In the genomic region with DNA sequence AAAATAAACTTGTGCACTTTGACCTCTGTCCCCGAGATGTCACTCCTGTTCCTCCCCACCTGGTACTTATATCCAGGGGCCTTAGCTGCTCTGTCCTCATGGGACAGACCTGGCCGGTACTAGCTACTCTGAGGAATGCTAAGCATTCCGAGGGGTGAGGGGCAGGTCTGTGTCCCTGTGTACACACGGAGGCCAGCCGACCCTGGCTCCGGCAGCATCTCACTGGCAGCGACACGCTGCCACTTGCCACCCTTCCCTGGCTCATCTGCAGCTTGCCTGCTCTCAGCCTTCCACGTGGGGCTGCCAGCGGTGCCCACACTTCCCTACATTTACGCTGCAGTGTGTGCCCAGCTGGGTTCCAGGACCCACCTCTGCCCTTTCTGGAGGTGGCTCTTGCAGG, we compare ENCODE assay signal across 20 cellular contexts. TPM values are rescaled to one million over a fixed set of nuclear protein-coding genes. Genes with fewer than 3 reads are reported as not detected.
A peak's percentile ranks its signal among the peaks of the same experiment; 100 is the strongest.
DNase-seq lines count a peak whose midpoint lies in the region; ATAC-seq and TF ChIP-seq lines count a peak whose summit lies in the region.
"Had no signal": no experiment of that assay in that cellular context is flagged by ENCODE, and none has a peak within 500 bp of the region (broad histone marks: within the 10 kb centered on the region; RNA-seq: fewer than 3 reads in every experiment).

No MANE protein-coding gene starts in this region.

- H3K4me3 ChIP-seq in Caco-2 (ENCODE audit: low read depth, low read length) (no peak overlapping the region), hepatocyte (no peak overlapping the region), mesendoderm (ENCODE audit: low read length) (no peak overlapping the region), transverse colon (no peak overlapping the region)
- H3K4me3 ChIP-seq: A549, GM23248, pancreas, SJCRH30 had no signal

- no peaks in the 10 kb centered on the region for H3K9me2 ChIP-seq in hepatocyte (replicated peaks; ENCODE audit: insufficient read depth)

- H3K9me3 Mint-ChIP-seq in Caco-2 (ENCODE audit: unreplicated experiment): no peaks in the 10 kb centered on the region
- no peaks in the 10 kb centered on the region for H3K9me3 Mint-ChIP-seq in activated T-cell treated with anti-CD3 and anti-CD28 coated beads, Interleukin-2, amount 50 U/mL, for 24 hours
- H3K9me3 Mint-ChIP-seq: stimulated activated naive B cell treated with anti-CD40 and anti-IgM and Interleukin-4, amounts not matched to agents 10 μg/mL and 1 μg/mL and 100 μg/mL, for 72 hours; T-helper 2 cell treated with Interferon-gamma antibody and Interleukin-4, amounts not matched to agents 5 μg/mL and 100 μg/mL, for 36 hours had no signal

- DNase-seq in Caco-2 (peak; percentile 89 to 94), RWPE1 (ENCODE audit: low spot score) (no peak), hepatocyte (ENCODE audit: low spot score) (peak; percentile 61), mesendoderm (peak; percentile 88), AML-193 (lab: John Stamatoyannopoulos, UW) (no peak), transverse colon (no peak)
- no peak for DNase-seq in activated T-cell treated with anti-CD3 and anti-CD28 coated beads, Interleukin-2, amount 50 U/mL, for 24 hours
- DNase-seq: activated CD4-positive, CD25-positive, alpha-beta regulatory T cell treated with anti-CD3 and anti-CD28 coated beads, Interleukin-2, amount 50 U/mL, for 72 hours; aorta; DMS79; foreskin melanocyte; GM23248; NCI-H1694 treated with DMSO at 0.1 percent for 48 hours; pancreas; SJCRH30; stimulated activated naive B cell treated with anti-CD40 and anti-IgM and Interleukin-4, amounts not matched to agents 10 μg/mL and 1 μg/mL and 100 μg/mL, for 72 hours had no signal

- H4K5ac ChIP-seq in mesendoderm (ENCODE audit: low read length): no peak overlapping the region

- TF ChIP-seq POLR2A in transverse colon (IDR thresholded peaks at IDR 0.05): no peak

- no peak for TF ChIP-seq CTCF in Caco-2 (IDR thresholded peaks at IDR 0.05; ENCODE audit: insufficient read depth in 1 of 2, low read depth in 1 of 2, low read length in 1 of 2, severe bottlenecking in 1 of 2, unreplicated experiment in 1 of 2)
- TF ChIP-seq CTCF in RWPE1 (conservative IDR thresholded peaks at IDR 0.05; ENCODE audit: low read depth): no peak
- TF ChIP-seq CTCF in hepatocyte (IDR thresholded peaks at IDR 0.05; ENCODE audit: poor library complexity): no peak
- no peak for TF ChIP-seq CTCF in transverse colon (IDR thresholded peaks at IDR 0.05)

- H3K9me3 ChIP-seq in Caco-2: no peaks in the 10 kb centered on the region
- no peaks in the 10 kb centered on the region for H3K9me3 ChIP-seq in hepatocyte (ENCODE audit: low read depth)
- H3K9me3 ChIP-seq in transverse colon: no peaks in the 10 kb centered on the region
- H3K9me3 ChIP-seq: A549, pancreas, SJCRH30 had no signal

- peak overlapping the region; percentile 97 for H3K27ac Mint-ChIP-seq in Caco-2 (ENCODE audit: unreplicated experiment)
- no peak overlapping the region for H3K27ac Mint-ChIP-seq in activated T-cell treated with anti-CD3 and anti-CD28 coated beads, Interleukin-2, amount 50 U/mL, for 24 hours
- H3K27ac Mint-ChIP-seq: CD14-positive monocyte; T-helper 2 cell treated with Interferon-gamma antibody and Interleukin-4, amounts not matched to agents 5 μg/mL and 100 μg/mL, for 36 hours had no signal

- H3K27ac ChIP-seq in RWPE1 (peak overlapping the region; percentile 67), hepatocyte (no peak overlapping the region), mesendoderm (ENCODE audit: low read depth, low read length) (no peak overlapping the region), transverse colon (no peak overlapping the region)
- H3K27ac ChIP-seq: A549, GM23248, pancreas, SJCRH30 had no signal

- ATAC-seq in HG03432 (IDR thresholded peaks at IDR 0.05; ENCODE audit: unreplicated experiment): no peak
- ATAC-seq: stimulated activated naive B cell treated with anti-CD40 and anti-IgM and Interleukin-4, amounts not matched to agents 10 μg/mL and 1 μg/mL and 100 μg/mL, for 72 hours had no signal

- no peak overlapping the region for H2BK120ac ChIP-seq in mesendoderm (ENCODE audit: low read depth, low read length)

- H3K4me3 Mint-ChIP-seq in Caco-2 (ENCODE audit: unreplicated experiment): peak overlapping the region; percentile 39
- no peak overlapping the region for H3K4me3 Mint-ChIP-seq in activated T-cell treated with anti-CD3 and anti-CD28 coated beads, Interleukin-2, amount 50 U/mL, for 24 hours
- H3K4me3 Mint-ChIP-seq: stimulated activated naive B cell treated with anti-CD40 and anti-IgM and Interleukin-4, amounts not matched to agents 10 μg/mL and 1 μg/mL and 100 μg/mL, for 72 hours; T-helper 2 cell treated with Interferon-gamma antibody and Interleukin-4, amounts not matched to agents 5 μg/mL and 100 μg/mL, for 36 hours had no signal

- H2AK5ac ChIP-seq in mesendoderm (ENCODE audit: low read length): no peak overlapping the region

- no peak overlapping the region for H3K4me2 ChIP-seq in hepatocyte
- no peak overlapping the region for H3K4me2 ChIP-seq in mesendoderm (ENCODE audit: low read length)
- H3K4me2 ChIP-seq: A549 had no signal

- H3K27me3 ChIP-seq in Caco-2 (replicated peaks; ENCODE audit: control insufficient read depth, insufficient read depth, low read length) (no peaks in the 10 kb centered on the region), hepatocyte (no peaks in the 10 kb centered on the region), mesendoderm (ENCODE audit: insufficient read depth, low read length, poor library complexity) (no peaks in the 10 kb centered on the region), transverse colon (no peaks in the 10 kb centered on the region)
- H3K27me3 ChIP-seq: pancreas, SJCRH30 had no signal

- H2AFZ ChIP-seq in hepatocyte: no peak overlapping the region
- H2AFZ ChIP-seq: GM23248 had no signal

- peak overlapping the region; percentile 42 for H3K56ac ChIP-seq in mesendoderm (ENCODE audit: low read length)

- H4K20me1 ChIP-seq in hepatocyte (ENCODE audit: insufficient read depth, poor library complexity, severe bottlenecking): no peaks in the 10 kb centered on the region

- no peak overlapping the region for H2BK5ac ChIP-seq in mesendoderm (ENCODE audit: low read length)

- no peaks in the 10 kb centered on the region for H3K27me3 Mint-ChIP-seq in Caco-2 (ENCODE audit: insufficient read depth, unreplicated experiment)
- H3K27me3 Mint-ChIP-seq in activated T-cell treated with anti-CD3 and anti-CD28 coated beads, Interleukin-2, amount 50 U/mL, for 24 hours: no peaks in the 10 kb centered on the region
- H3K27me3 Mint-ChIP-seq: stimulated activated naive B cell treated with anti-CD40 and anti-IgM and Interleukin-4, amounts not matched to agents 10 μg/mL and 1 μg/mL and 100 μg/mL, for 72 hours had no signal

- CTCF ChIA-PET in Caco-2 (lab: Charles Lee) (interaction anchor here (0.9 to 1.6 kb wide), 3 partner anchors 21 to 184 kb away, joined by 3 to 14 read pairs (median 3); partner anchors contain the start of genes POLR3H and TEF), RWPE1 (lab: Yijun Ruan, JAX) (no interaction called here)

- BruUV-seq in Caco-2 (replicated peaks; lab: Mats Ljungman, UMichigan): no TSS peak

- H3K18ac ChIP-seq in mesendoderm (ENCODE audit: low read length): no peak overlapping the region

- no peak overlapping the region for H3K4ac ChIP-seq in mesendoderm (ENCODE audit: low read depth, low read length)

- intact Hi-C loops in Caco-2 (cut with micrococcal nuclease; ENCODE audit: unreplicated experiment): loop anchor here (1.0 to 5.0 kb wide), 3 partner anchors 20 to 157 kb away; partner anchors contain the start of gene RANGAP1
- intact Hi-C loops in transverse colon (cut with DNase I; ENCODE audit: low total_unique reads): no loop called here

- in situ Hi-C loops in transverse colon (cut with MboI; ENCODE audit: low pct_ligation_motif_present in 1 of 4, low pct_unique_long_range_greater_than_20kb in 1 of 4, low sequenced_read_pairs in 3 of 4): no loop called here

- H3K4me1 Mint-ChIP-seq in Caco-2 (ENCODE audit: low read depth, unreplicated experiment): peaks cover 23% of the 10 kb centered on the region
- H3K4me1 Mint-ChIP-seq in activated T-cell treated with anti-CD3 and anti-CD28 coated beads, Interleukin-2, amount 50 U/mL, for 24 hours (ENCODE audit: low read depth): no peaks in the 10 kb centered on the region
- H3K4me1 Mint-ChIP-seq: CD14-positive monocyte; stimulated activated naive B cell treated with anti-CD40 and anti-IgM and Interleukin-4, amounts not matched to agents 10 μg/mL and 1 μg/mL and 100 μg/mL, for 72 hours had no signal

- TF ChIP-seq EP300 in transverse colon (IDR thresholded peaks at IDR 0.05; ENCODE audit: low read depth): no peak

- POLR2A ChIA-PET in Caco-2 (lab: Charles Lee): interaction anchor here (1.3 to 2.0 kb wide), 2 partner anchors 21 to 108 kb away, joined by 6 to 32 read pairs; partner anchors contain the start of genes ACO2, PHF5A and TEF
- POLR2A ChIA-PET in RWPE1 (lab: Yijun Ruan, JAX; ENCODE audit: low non-redundant PET): interaction anchor here (0.5 kb wide), 1 partner anchor 216 kb away, joined by 3 read pairs; no protein-coding TSS in a partner anchor

- H3K79me2 ChIP-seq in hepatocyte: no peaks in the 10 kb centered on the region
- H3K79me2 ChIP-seq in mesendoderm (ENCODE audit: control insufficient read depth, insufficient read depth, low read length): no peaks in the 10 kb centered on the region

- H3K36me3 Mint-ChIP-seq in Caco-2 (ENCODE audit: insufficient read depth, unreplicated experiment): peaks cover 45% of the 10 kb centered on the region
- peaks cover 32% of the 10 kb centered on the region for H3K36me3 Mint-ChIP-seq in activated T-cell treated with anti-CD3 and anti-CD28 coated beads, Interleukin-2, amount 50 U/mL, for 24 hours (ENCODE audit: low read depth)

- peaks cover 2% of the 10 kb centered on the region; the same call in 1 of the 2 replicates for H3K36me3 ChIP-seq in Caco-2 (ENCODE audit: control insufficient read depth, insufficient read depth, low read length)
- H3K36me3 ChIP-seq in hepatocyte (replicated peaks; ENCODE audit: insufficient read depth, low read depth): no peaks in the 10 kb centered on the region
- peaks cover 4% of the 10 kb centered on the region for H3K36me3 ChIP-seq in mesendoderm (ENCODE audit: control insufficient read depth, insufficient read depth, low read length)
- peaks cover 0 to 27% (median 9%) of the 10 kb centered on the region in 4 donors for H3K36me3 ChIP-seq in transverse colon
- H3K36me3 ChIP-seq: SJCRH30 had no signal

- no peak overlapping the region for H4K8ac ChIP-seq in mesendoderm (ENCODE audit: low read depth, low read length)

- H3K4me1 ChIP-seq in Caco-2 (peaks cover 53% of the 10 kb centered on the region), hepatocyte (ENCODE audit: insufficient read depth) (peaks cover 10% of the 10 kb centered on the region), mesendoderm (ENCODE audit: control insufficient read depth, low read depth, low read length) (no peaks in the 10 kb centered on the region), transverse colon (peaks cover 0 to 1% (median 0%) of the 10 kb centered on the region in 4 donors)
- H3K4me1 ChIP-seq: SJCRH30 had no signal

- 39% methylated on average over 11 of the region's 11 CpGs for WGBS in hepatocyte (ENCODE audit: low lambda C conversion rate, missing lambda C conversion rate)
- WGBS in mesendoderm (ENCODE audit: extremely low coverage, insufficient coverage, low lambda C conversion rate): no CpG with 5 or more reads among the region's 11 CpGs
- whole genome bisulfite sequencing in transverse colon (ENCODE audit: low coverage in 1 of 2), 2 donors: 43 to 80% methylated on average over 1 to 11 of the region's 11 CpGs

- no peak overlapping the region for H3K23ac ChIP-seq in mesendoderm (ENCODE audit: low read length)

- no peak overlapping the region for H2BK15ac ChIP-seq in mesendoderm (replicated peaks; ENCODE audit: low read depth)

- no peaks in the 10 kb centered on the region for H3K79me1 ChIP-seq in mesendoderm (ENCODE audit: low read length)

- no peak overlapping the region for H3K9ac ChIP-seq in mesendoderm (ENCODE audit: low read length)
- H3K9ac ChIP-seq: GM23248 had no signal

RNA-seq across cellular contexts. Expression of gene TEF, which starts 21.6 kb away (rescaled TPM):
- total RNA-seq in Caco-2 (2022) (13.8 and 17.8 TPM in 2 replicates), hepatocyte (5.5 and 8.9 TPM in 2 replicates), transverse colon (10 to 100 TPM; 22.9 to 47.9 (median 34.0) TPM)
- polyA plus RNA-seq in hepatocyte: 5.4 and 6.6 TPM in 2 replicates
- polyA plus RNA-seq in mesendoderm (2013, experiment 1 of 2): 1.4 TPM
- polyA plus RNA-seq in mesendoderm (2013, experiment 2 of 2): 1.2 TPM

RNA-seq across cellular contexts. Expression of gene ZC3H7B, which starts 58.8 kb away (rescaled TPM):
- total RNA-seq in Caco-2 (2022) (55.0 and 60.6 TPM in 2 replicates), hepatocyte (27.1 and 30.5 TPM in 2 replicates), transverse colon (10 to 100 TPM; 29.5 to 43.6 (median 35.7) TPM)
- 6.4 and 6.9 TPM in 2 replicates for polyA plus RNA-seq in hepatocyte
- polyA plus RNA-seq in mesendoderm (2013, experiment 1 of 2): 38.1 TPM
- polyA plus RNA-seq in mesendoderm (2013, experiment 2 of 2): 38.8 TPM

Comparison
In these comparisons a context has a peak if more than half of its experiments do, and no peak if none do; other contexts are left out.
1. DNase-seq: peak in Caco-2 (2 of 2), hepatocyte (single experiment) and mesendoderm (single experiment); none in RWPE1 (single experiment), AML-193 (0 of 2), transverse colon (single experiment) and activated T-cell treated with anti-CD3 and anti-CD28 coated beads, Interleukin-2, amount 50 U/mL, for 24 hours (single experiment).